Comparison of ENCODE assay signal across 8 cellular contexts in genomic region chr5:71586052-71586940, GRCh38. TPM values are rescaled to one million over a fixed set of nuclear protein-coding genes. Genes with fewer than 3 reads are reported as not detected.
A peak's percentile ranks its signal among the peaks of the same experiment; 100 is the strongest.
DNase-seq lines count a peak whose midpoint lies in the region; ATAC-seq, FAIRE-seq and TF ChIP-seq lines count a peak whose summit lies in the region.

No MANE protein-coding gene starts in this region.

- H3K9ac ChIP-seq in HepG2 (ENCODE audit: insufficient read depth, low read depth, low read length), result peak overlapping the region; percentile 93

- TSS peak; percentile 95 for BruUV-seq in HepG2 (replicated peaks; lab: Mats Ljungman, UMichigan)

- no peak for TF ChIP-seq CTCF in AG09309 (IDR thresholded peaks at IDR 0.05; ENCODE audit: control insufficient read depth, insufficient read depth, low read depth, low read length, missing control alignments)
- TF ChIP-seq CTCF in astrocyte of the spinal cord (IDR thresholded peaks at IDR 0.05; ENCODE audit: low read depth, low read length), result no peak
- no peak for TF ChIP-seq CTCF in HepG2 (CRISPR knock-in tag; IDR thresholded peaks at IDR 0.05)
- no peak for TF ChIP-seq CTCF in thyroid gland (IDR thresholded peaks at IDR 0.05)

- WGBS in HepG2 (ENCODE audit: low lambda C conversion rate), result 6% methylated on average over 21 of the region's 22 CpGs
- WGBS in thyroid gland, 2 donors, result 87 to 90% methylated on average over 22 of the region's 22 CpGs

- H2AFZ ChIP-seq in HepG2 (ENCODE audit: low read length), result peak overlapping the region; percentile 68

- no peak for TF ChIP-seq RAD21 in HepG2 (CRISPR knock-in tag; IDR thresholded peaks at IDR 0.05)

- in situ Hi-C loops in astrocyte of the spinal cord (cut with HindIII; ENCODE audit: low sequenced_read_pairs), result no loop called here
- in situ Hi-C loops in HepG2 (cut with HindIII; ENCODE audit: extremely low pct_ligation_motif_present, low pct_unique_long_range_greater_than_20kb), result no loop called here

- no peak for DNase-seq in AG09309 (ENCODE audit: low read depth)
- peak; percentile 85 for DNase-seq in NCI-H2029 treated with DMSO at 0.1 percent for 48 hours (lab: John Stamatoyannopoulos, UW)
- no peak for DNase-seq in astrocyte of the spinal cord (ENCODE audit: low read depth, low spot score)
- peak; percentile 98 for DNase-seq in HepG2 (ENCODE audit: low spot score)
- no peak for DNase-seq in thyroid gland
- no peak for DNase-seq in NCI-H69 (lab: John Stamatoyannopoulos, UW)
- no peak for DNase-seq in NCI-H2081 treated with DMSO at 0.1 percent for 48 hours (lab: John Stamatoyannopoulos, UW)

- H3K4me1 ChIP-seq in HepG2 (ENCODE audit: insufficient read depth, low read length) (peaks cover 47% of the 10 kb centered on the region), thyroid gland (peaks cover 7 to 32% of the 10 kb centered on the region in 2 donors)

- H3K9me3 ChIP-seq in HepG2 (ENCODE audit: low read length) (no peaks in the 10 kb centered on the region), thyroid gland (no peaks in the 10 kb centered on the region)

- TF ChIP-seq EP300 in HepG2 (IDR thresholded peaks at IDR 0.05; ENCODE audit: low read depth in 2 of 2, low read length in 2 of 2), result no peak
- no peak for TF ChIP-seq EP300 in HepG2 (CRISPR knock-in tag; IDR thresholded peaks at IDR 0.05; ENCODE audit: borderline replicate concordance)

- H3K36me3 ChIP-seq in HepG2 (replicated peaks in 1 of 2; ENCODE audit: control insufficient read depth in 1 of 2, insufficient read depth in 2 of 2, low read length in 2 of 2) (no peaks in the 10 kb centered on the region), thyroid gland (no peaks in the 10 kb centered on the region)

- peak; percentile 85 for FAIRE-seq in HepG2 (lab: Jason Lieb, UNC)

- POLR2A ChIA-PET in HepG2 (lab: Yijun Ruan, JAX), result interaction anchor here (0.6 to 3.0 kb wide), 16 partner anchors 9 to 734 kb away, joined by 3 to 24 read pairs (median 4); partner anchors contain the start of genes BDP1, MRPS27 and PTCD2

- CTCF ChIA-PET in HepG2 (lab: Yijun Ruan, JAX; ENCODE audit: low intra/inter-chr PET ratio, low total read pairs), result no interaction called here

- H3K27me3 ChIP-seq in HepG2 (ENCODE audit: control insufficient read depth in 1 of 2, insufficient read depth in 2 of 2, low read length in 2 of 2) (no peaks in the 10 kb centered on the region; a peak in 1 of 5 replicates), thyroid gland (no peaks in the 10 kb centered on the region)

- H3K4me3 ChIP-seq in AG09309 (ENCODE audit: control insufficient read depth, low read depth, low read length) (peak overlapping the region; percentile 53), astrocyte of the spinal cord (ENCODE audit: low read depth, low read length) (peak overlapping the region; percentile 77), HepG2 (replicated peaks in 1 of 3; ENCODE audit: insufficient read depth in 1 of 3, low read depth in 2 of 3, low read length in 3 of 3) (peak overlapping the region; percentile 67 to 76 (median 74)), thyroid gland (replicated peaks in 1 of 3) (peak overlapping the region in 2 of 3 donors; percentile 38 to 87)

- H3K4me2 ChIP-seq in HepG2 (ENCODE audit: low read depth, low read length), result peak overlapping the region; percentile 90

- H4K20me1 ChIP-seq in HepG2 (ENCODE audit: insufficient read depth, low read length), result no peaks in the 10 kb centered on the region; the same call in 1 of the 2 replicates

- intact Hi-C loops in HepG2 (cut with micrococcal nuclease; ENCODE audit: unreplicated experiment) (no loop called here), thyroid gland (cut with DNase I) (no loop called here)

- TF ChIP-seq POLR2A in HepG2 (IDR thresholded peaks at IDR 0.05; ENCODE audit: insufficient read depth in 1 of 2, low read depth in 2 of 2, low read length in 2 of 2), result peak in 1 of 2 experiments; percentile 61; a peak in 2 of 4 replicates
- no peak for TF ChIP-seq POLR2A in thyroid gland (IDR thresholded peaks at IDR 0.05)

- ATAC-seq in GM19397 (IDR thresholded peaks at IDR 0.05; ENCODE audit: unreplicated experiment) (peak; percentile 4), HepG2 (peak; percentile 76)

- H3K27ac ChIP-seq in HepG2 (ENCODE audit: extremely low read length, insufficient read depth, low read length), result peak overlapping the region; percentile 98
- peak overlapping the region; percentile 51 to 95 (median 83) for H3K27ac ChIP-seq in thyroid gland

- peaks cover 37% of the 10 kb centered on the region for H3K79me2 ChIP-seq in HepG2 (ENCODE audit: insufficient read depth, low read length)

TF ChIP-seq in HepG2, 621 proteins besides CTCF, POLR2A, EP300 and RAD21 (continues in another document):
- TF ChIP-seq ZFP82 (CRISPR knock-in tag; IDR thresholded peaks at IDR 0.05; ENCODE audit: borderline replicate concordance), result 0 out of 2 replicates have a peak, but pooled peaks have one; percentile 9
- peak; percentile 28; the same call in 1 of the 2 replicates for TF ChIP-seq SNAPC5 (CRISPR knock-in tag; IDR thresholded peaks at IDR 0.05; ENCODE audit: borderline replicate concordance)
- TF ChIP-seq BRD4 (CRISPR knock-in tag; IDR thresholded peaks at IDR 0.05), result peak; percentile 45; the same call in 1 of the 2 replicates
- 0 out of 2 replicates have a peak, but pooled peaks have one; percentile 18 for TF ChIP-seq ZSCAN31 (CRISPR knock-in tag; IDR thresholded peaks at IDR 0.05; ENCODE audit: low read depth)
- TF ChIP-seq ZNF749 (CRISPR knock-in tag; IDR thresholded peaks at IDR 0.05; ENCODE audit: borderline replicate concordance), result no peak; the same call in 1 of the 2 replicates
- TF ChIP-seq MNT (IDR thresholded peaks at IDR 0.05), result peak; percentile 82
- TF ChIP-seq ZNF292 (CRISPR knock-in tag; IDR thresholded peaks at IDR 0.05; ENCODE audit: borderline replicate concordance, low read depth), result 0 out of 2 replicates have a peak, but pooled peaks have one; percentile 13
- peak; percentile 82 for TF ChIP-seq NFYB (CRISPR knock-in tag; IDR thresholded peaks at IDR 0.05)
- TF ChIP-seq MXI1 (IDR thresholded peaks at IDR 0.05; ENCODE audit: borderline replicate concordance, low read depth, low read length), result peak; percentile 55; the same call in 1 of the 3 replicates

RNA-seq across cellular contexts. Expression of gene MCCC2, which starts 0.8 kb away (rescaled TPM):
- 83.6 and 133 TPM in 2 replicates for total RNA-seq in HepG2 (2016; rRNA removed; fragmentation: Illumina TruSeq; extraction: Trizol)
- total RNA-seq in HepG2 (2016; cell fraction: cytosol; rRNA removed; fragmentation: Illumina TruSeq; extraction: Trizol; ENCODE audit: low read depth), result 24.8 and 30.9 TPM in 2 replicates
- total RNA-seq in HepG2 (2016; cell fraction: insoluble cytoplasmic fraction; rRNA removed; fragmentation: Illumina TruSeq; extraction: Trizol), result 84.7 and 137 TPM in 2 replicates
- 22.2 and 22.3 TPM in 2 replicates for total RNA-seq in HepG2 (2016; cell fraction: membrane; rRNA removed; fragmentation: Illumina TruSeq; extraction: Trizol)
- 69.6 and 75.6 TPM in 2 replicates for total RNA-seq in HepG2 (2016; cell fraction: nucleus; rRNA removed; fragmentation: Illumina TruSeq; extraction: Trizol)
- polyA plus RNA-seq in HepG2 (2011; rRNA removed), result 32.4 and 44.8 TPM in 2 replicates
- 31.6 and 38.6 TPM in 2 replicates for polyA plus RNA-seq in HepG2 (2011; cell fraction: cytosol; rRNA removed)
- polyA plus RNA-seq in HepG2 (2011; cell fraction: nucleus; rRNA removed), result 17.7 and 21.6 TPM in 2 replicates
- polyA plus RNA-seq in HepG2 (2012), result 25.9 and 42.8 TPM in 2 replicates
- polyA plus RNA-seq in HepG2 (2016; cell fraction: cytosol; fragmentation: Illumina TruSeq; extraction: Trizol; ENCODE audit: low read depth), result 4.7 and 4.9 TPM in 2 replicates
- polyA plus RNA-seq in HepG2 (2016; cell fraction: insoluble cytoplasmic fraction; fragmentation: Illumina TruSeq; extraction: Trizol; ENCODE audit: low read depth), result 118 and 138 TPM in 2 replicates
- polyA plus RNA-seq in HepG2 (2016; cell fraction: membrane; fragmentation: Illumina TruSeq; extraction: Trizol; ENCODE audit: low read depth), result 15.6 and 18.9 TPM in 2 replicates
- 71.0 and 84.2 TPM in 2 replicates for polyA plus RNA-seq in HepG2 (2016; cell fraction: nucleus; fragmentation: Illumina TruSeq; extraction: Trizol; ENCODE audit: insufficient read depth, low read depth)
- polyA minus RNA-seq in HepG2 (2011; rRNA and poly(A)+ RNA removed; ENCODE audit: low replicate concordance), result 33.1 and 37.3 TPM in 2 replicates
- 43.3 and 45.1 TPM in 2 replicates for polyA minus RNA-seq in HepG2 (2011; cell fraction: cytosol; rRNA and poly(A)+ RNA removed)
- 39.3 and 44.4 TPM in 2 replicates for polyA minus RNA-seq in HepG2 (2011; cell fraction: nucleus; rRNA and poly(A)+ RNA removed)
- total RNA-seq in thyroid gland, result 100 to 1,000 TPM in 2 of 4 donors, 10 to 100 TPM in 2; 56.2 to 112 (median 89.2) TPM

Comparison
In these comparisons a context has a peak if more than half of its experiments do, and no peak if none do; other contexts are left out.
1. DNase-seq: peak in NCI-H2029 treated with DMSO at 0.1 percent for 48 hours (single experiment) and HepG2 (single experiment); none in AG09309 (single experiment), astrocyte of the spinal cord (single experiment), thyroid gland (0 of 2), NCI-H69 (single experiment) and NCI-H2081 treated with DMSO at 0.1 percent for 48 hours (single experiment).
2. Peak in every context shown above with its lines, with median percentiles within 50 percentile points of each other: H3K4me3 ChIP-seq.